In the genomic region with DNA sequence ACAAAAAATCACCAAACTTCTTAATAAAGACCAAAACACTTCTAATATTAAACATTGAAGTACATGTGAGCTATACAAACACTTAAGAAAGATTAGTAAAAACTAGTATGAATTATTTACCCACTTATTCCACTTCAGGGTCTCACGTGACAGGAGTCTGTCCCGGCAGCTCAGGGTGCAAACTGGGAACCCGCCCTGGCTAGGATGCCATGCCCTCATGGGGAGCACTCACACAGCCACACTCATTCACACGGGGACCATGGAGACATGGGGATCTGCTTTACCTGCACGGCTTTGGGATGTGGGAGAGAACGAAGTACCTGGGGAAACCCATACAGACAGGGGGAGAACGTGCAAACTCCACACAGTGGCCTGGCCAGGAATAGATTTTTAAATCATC, we compare ENCODE assay signal across 4 cellular contexts.
"Had no signal": no experiment of that assay in that cellular context is flagged by ENCODE, and none has a peak within 500 bp of the region (broad histone marks: within the 10 kb centered on the region; RNA-seq: fewer than 3 reads in every experiment).

No MANE protein-coding gene starts in this region.

- H3K9me3 Mint-ChIP-seq: GM23338, H9 had no signal

- DNase-seq: H9, HCEC 1CT, IMR-90 had no signal

- H3K4me3 ChIP-seq: GM23338 had no signal

- H3K4me1 Mint-ChIP-seq: GM23338, H9 had no signal

- H3K4me3 Mint-ChIP-seq: GM23338, H9 had no signal
